Comparison of ENCODE assay signal across 3 cellular contexts in genomic region chr7:136259074-136259473, GRCh38.
"Had no signal": no experiment of that assay in that cellular context is flagged by ENCODE, and none has a peak within 500 bp of the region (broad histone marks: within the 10 kb centered on the region; RNA-seq: fewer than 3 reads in every experiment).

No MANE protein-coding gene starts in this region.

- H3K4me3 ChIP-seq: GM12878 had no signal

- DNase-seq: GDM1, GF-D8 had no signal

- ATAC-seq: GM12878 had no signal
